In genomic region chr1:207863893-207864535, GRCh38 we compare ENCODE assay signal across 8 cellular contexts. TPM values are rescaled to one million over a fixed set of nuclear protein-coding genes. Genes with fewer than 3 reads are reported as not detected.
DNase-seq lines count a peak whose midpoint lies in the region; ATAC-seq and TF ChIP-seq lines count a peak whose summit lies in the region.

No MANE protein-coding gene starts in this region.

- intact Hi-C loops in CD4-positive, alpha-beta memory T cell (cut with micrococcal nuclease) = loop anchor here (1.0 to 2.0 kb wide), 2 partner anchors 15 to 38 kb away; no protein-coding TSS in a partner anchor
- intact Hi-C loops in breast epithelium (cut with DNase I; ENCODE audit: low total_unique reads) = no loop called here

- POLR2A ChIA-PET in CD4-positive, alpha-beta memory T cell (lab: Charles Lee; ENCODE audit: partially characterized antibody) = interaction anchor here (1.0 to 16.6 kb wide), 5 partner anchors 8 to 37 kb away, joined by 3 to 374 read pairs (median 16); no protein-coding TSS in a partner anchor

- H3K27me3 Mint-ChIP-seq in CD4-positive, alpha-beta memory T cell = no peaks in the 10 kb centered on the region

- peak overlapping the region; percentile 73 to 95 (median 86) for H3K27ac Mint-ChIP-seq in CD4-positive, alpha-beta memory T cell

- ATAC-seq in GM21515 (IDR thresholded peaks at IDR 0.05; ENCODE audit: unreplicated experiment) = peak; percentile 41

- no peak for TF ChIP-seq POLR2A in breast epithelium (IDR thresholded peaks at IDR 0.05)

- peaks cover 55 to 74% (median 60%) of the 10 kb centered on the region in 4 donors for H3K4me1 Mint-ChIP-seq in CD4-positive, alpha-beta memory T cell

- H3K36me3 Mint-ChIP-seq in CD4-positive, alpha-beta memory T cell = peaks cover 24 to 53% of the 10 kb centered on the region in 2 donors

- no peaks in the 10 kb centered on the region for H3K9me3 Mint-ChIP-seq in CD4-positive, alpha-beta memory T cell

- H3K4me1 ChIP-seq in CD4-positive, alpha-beta memory T cell (ENCODE audit: insufficient read depth, low read length) = peaks cover 88% of the 10 kb centered on the region
- H3K4me1 ChIP-seq in breast epithelium (peaks cover 6 to 16% of the 10 kb centered on the region in 2 donors), SJCRH30 (no peaks in the 10 kb centered on the region)

- H3K36me3 ChIP-seq in CD4-positive, alpha-beta memory T cell (ENCODE audit: insufficient read depth, low read length) = peaks cover 14% of the 10 kb centered on the region
- no peaks in the 10 kb centered on the region for H3K36me3 ChIP-seq in breast epithelium
- no peaks in the 10 kb centered on the region for H3K36me3 ChIP-seq in SJCRH30

- H3K9me3 ChIP-seq in CD4-positive, alpha-beta memory T cell (ENCODE audit: control insufficient read depth in 1 of 2, low read length in 2 of 2) = no peaks in the 10 kb centered on the region
- no peaks in the 10 kb centered on the region for H3K9me3 ChIP-seq in breast epithelium
- no peaks in the 10 kb centered on the region for H3K9me3 ChIP-seq in SJCRH30 (replicated peaks)

- no peak overlapping the region for H3K4me3 ChIP-seq in CD4-positive, alpha-beta memory T cell (ENCODE audit: low read length in 2 of 2)
- H3K4me3 ChIP-seq in breast epithelium (no peak overlapping the region), SJCRH30 (no peak overlapping the region)

- TF ChIP-seq CTCF in breast epithelium (IDR thresholded peaks at IDR 0.05) = no peak

- H3K27me3 ChIP-seq in CD4-positive, alpha-beta memory T cell (ENCODE audit: insufficient read depth, low read length) = no peaks in the 10 kb centered on the region
- H3K27me3 ChIP-seq in breast epithelium (no peaks in the 10 kb centered on the region), SJCRH30 (no peaks in the 10 kb centered on the region; the same call in 1 of the 2 replicates)

- H3K4me3 Mint-ChIP-seq in CD4-positive, alpha-beta memory T cell = peak overlapping the region; percentile 45 to 89 (median 72)

- peak overlapping the region; percentile 48 for H3K27ac ChIP-seq in CD4-positive, alpha-beta memory T cell (ENCODE audit: low read depth, low read length)
- peak overlapping the region; percentile 96 to 98 for H3K27ac ChIP-seq in breast epithelium
- no peak overlapping the region for H3K27ac ChIP-seq in SJCRH30

- CTCF ChIA-PET in CD4-positive, alpha-beta memory T cell (lab: Charles Lee; ENCODE audit: partially characterized antibody) = interaction anchor here (1.5 to 19.5 kb wide), 6 partner anchors 9 to 99 kb away, joined by 5 to 494 read pairs (median 8); no protein-coding TSS in a partner anchor

- DNase-seq in CD4-positive, alpha-beta memory T cell = peak; percentile 43 to 75 (median 49)
- DNase-seq in NOMO-1 treated with dmso at 0.1 percent for 144 hours (lab: John Stamatoyannopoulos, UW; ENCODE audit: unreplicated experiment) = peak; percentile 65
- DNase-seq in breast epithelium (ENCODE audit: low spot score in 2 of 2) = no peak
- DNase-seq in stimulated activated CD4-positive, alpha-beta T cell treated with anti-CD3 and anti-CD28 coated beads, Interleukin-4, amount 100 ng/mL, for 24 hours = peak; percentile 56
- no peak for DNase-seq in NCI-H524 (lab: John Stamatoyannopoulos, UW)
- no peak for DNase-seq in SJCRH30
- DNase-seq in HPDE6-E6E7 (ENCODE audit: extremely low spot score) = no peak

RNA-seq across cellular contexts. Expression of gene CD34, which starts 46.9 kb away (rescaled TPM):
- total RNA-seq in CD4-positive, alpha-beta memory T cell = under 1 TPM in 1 of 2 experiments, not detected in 1; 0.03 TPM
- not detected for polyA plus RNA-seq in CD4-positive, alpha-beta memory T cell
- 10 to 100 TPM; 15.7 to 80.6 (median 22.2) TPM for total RNA-seq in breast epithelium
- total RNA-seq in SJCRH30 (2014; rRNA removed; shearing (Covaris generic)) = 0.36 and 0.43 TPM in 2 replicates

Comparison
In these comparisons a context has a peak if more than half of its experiments do, and no peak if none do; other contexts are left out.
1. DNase-seq: peak in CD4-positive, alpha-beta memory T cell (5 of 5), NOMO-1 treated with dmso at 0.1 percent for 144 hours (single experiment) and stimulated activated CD4-positive, alpha-beta T cell treated with anti-CD3 and anti-CD28 coated beads, Interleukin-4, amount 100 ng/mL, for 24 hours (single experiment); none in breast epithelium (0 of 2), NCI-H524 (0 of 2), SJCRH30 (0 of 2) and HPDE6-E6E7 (single experiment).
2. RNA of gene CD34, which starts 46.9 kb away (total RNA-seq): 15.7 to 80.6 TPM in breast epithelium; 0.36 to 0.43 TPM in SJCRH30 and 0.03 TPM in CD4-positive, alpha-beta memory T cell; every median in the first group is over 10 times any median in the second.